22 cellular contexts compared by ENCODE assay signal in genomic region chr11:120750647-120751419, GRCh38.
DNase-seq lines count a peak whose midpoint lies in the region; ATAC-seq and TF ChIP-seq lines count a peak whose summit lies in the region.
"Had no signal": no experiment of that assay in that cellular context is flagged by ENCODE, and none has a peak within 500 bp of the region (broad histone marks: within the 10 kb centered on the region; RNA-seq: fewer than 3 reads in every experiment).

No MANE protein-coding gene starts in this region.

- POLR2A ChIA-PET in HEK293 (lab: Yijun Ruan, JAX), result no interaction called here

- no peak for TF ChIP-seq CTCF in HEK293 (tag by site-specific recombination; IDR thresholded peaks at IDR 0.05)
- no peak for TF ChIP-seq CTCF in esophagus muscularis mucosa (IDR thresholded peaks at IDR 0.05)

- TF ChIP-seq POLR2A in esophagus muscularis mucosa (IDR thresholded peaks at IDR 0.05; ENCODE audit: low read depth), result no peak

- WGBS in esophagus muscularis mucosa, result 86% methylated on average over 10 of the region's 10 CpGs

- H3K9me3 ChIP-seq in HEK293 (ENCODE audit: control insufficient read depth, insufficient read depth, low read depth, low read length), result no peaks in the 10 kb centered on the region
- no peaks in the 10 kb centered on the region for H3K9me3 ChIP-seq in esophagus muscularis mucosa
- H3K9me3 ChIP-seq: esophagus squamous epithelium, sigmoid colon, upper lobe of right lung had no signal

- CTCF ChIA-PET in HEK293 (lab: Yijun Ruan, JAX), result no interaction called here

- DNase-seq in NOMO-1 treated with DMSO at 0.1 percent for 48 hours (lab: John Stamatoyannopoulos, UW; ENCODE audit: unreplicated experiment), result peak; percentile 43
- DNase-seq in esophagus muscularis mucosa (ENCODE audit: extremely low spot score), result peak; percentile 85
- DNase-seq in OCI-M2 (lab: John Stamatoyannopoulos, UW; ENCODE audit: unreplicated experiment), result no peak
- DNase-seq in AG08395 (ENCODE audit: low spot score), result no peak
- DNase-seq: activated CD8-positive, alpha-beta T cell treated with anti-CD3 and anti-CD28 coated beads, Interleukin-2, amount 10 ng/mL, durations not matched to agents 7 days and 5 days; aorta; CD4-positive, CD25-positive, alpha-beta regulatory T cell; esophagus squamous epithelium; foreskin melanocyte; H9; NCI-H1694; NCI-H510A; sigmoid colon; stimulated activated CD4-positive, alpha-beta T cell treated with anti-CD3 and anti-CD28 coated beads, Interleukin-4, amount 100 ng/mL, for 4 hours; upper lobe of right lung had no signal

- H3K27me3 ChIP-seq in esophagus muscularis mucosa, result peaks cover 0 to 17% (median 0%) of the 10 kb centered on the region in 4 donors
- H3K27me3 ChIP-seq: hepatocyte, neural progenitor cell, sigmoid colon had no signal

- intact Hi-C loops in esophagus muscularis mucosa (cut with DNase I), result no loop called here

- no peak for TF ChIP-seq EP300 in esophagus muscularis mucosa (IDR thresholded peaks at IDR 0.05)

- H3K4me3 ChIP-seq in HEK293 (ENCODE audit: low read depth, low read length), result no peak overlapping the region
- no peak overlapping the region for H3K4me3 ChIP-seq in esophagus muscularis mucosa
- H3K4me3 ChIP-seq: esophagus squamous epithelium, hepatocyte, K562, neural progenitor cell, sigmoid colon, upper lobe of right lung had no signal

- H3K27ac ChIP-seq in HEK293 (ENCODE audit: extremely low read depth, low read depth, low read length) (no peak overlapping the region), esophagus muscularis mucosa (replicated peaks in 1 of 4) (no peak overlapping the region)
- H3K27ac ChIP-seq: esophagus squamous epithelium, hepatocyte, neural progenitor cell, sigmoid colon, upper lobe of right lung had no signal

- H3K36me3 ChIP-seq in HEK293 (ENCODE audit: control insufficient read depth in 2 of 2, insufficient read depth in 1 of 2, low read length in 2 of 2), result no peaks in the 10 kb centered on the region
- no peaks in the 10 kb centered on the region for H3K36me3 ChIP-seq in esophagus muscularis mucosa
- H3K36me3 ChIP-seq: esophagus squamous epithelium, neural progenitor cell, sigmoid colon, upper lobe of right lung had no signal

- no peak for ATAC-seq in GM21515 (IDR thresholded peaks at IDR 0.05; ENCODE audit: unreplicated experiment)
- ATAC-seq in HG03196 (IDR thresholded peaks at IDR 0.05; ENCODE audit: unreplicated experiment), result no peak
- ATAC-seq: activated CD8-positive, alpha-beta T cell treated with anti-CD3 and anti-CD28 coated beads, Interleukin-2, amount 10 ng/mL, durations not matched to agents 7 days and 5 days; K562; stimulated activated memory B cell treated with anti-CD40 and anti-IgM and Interleukin-4, amounts not matched to agents 10 μg/mL and 1 μg/mL and 100 μg/mL, for 72 hours; upper lobe of right lung had no signal

- peaks cover 4% of the 10 kb centered on the region; the same call in 1 of the 2 replicates for H3K4me1 ChIP-seq in HEK293 (ENCODE audit: control insufficient read depth, insufficient read depth, low read length)
- H3K4me1 ChIP-seq in esophagus muscularis mucosa, result peaks cover 4 to 11% (median 10%) of the 10 kb centered on the region in 4 donors
- H3K4me1 ChIP-seq: upper lobe of right lung had no signal

TF ChIP-seq in HEK293, 187 proteins besides CTCF, POLR2A, EP300 and RAD21:
- TF ChIP-seq ZNF610 (tag by site-specific recombination; IDR thresholded peaks at IDR 0.05; ENCODE audit: borderline replicate concordance) (no peak), GFI1B (tag by site-specific recombination; IDR thresholded peaks at IDR 0.05) (no peak), REST (tag by site-specific recombination; IDR thresholded peaks at IDR 0.05) (peak; percentile 66)

Comparison
In these comparisons a context has a peak if more than half of its experiments do, and no peak if none do; other contexts are left out.
1. DNase-seq: peak in NOMO-1 treated with DMSO at 0.1 percent for 48 hours (single experiment) and esophagus muscularis mucosa (single experiment); none in OCI-M2 (single experiment) and AG08395 (single experiment).